ENCODE assay signal across 8 cellular contexts in the genomic region with DNA sequence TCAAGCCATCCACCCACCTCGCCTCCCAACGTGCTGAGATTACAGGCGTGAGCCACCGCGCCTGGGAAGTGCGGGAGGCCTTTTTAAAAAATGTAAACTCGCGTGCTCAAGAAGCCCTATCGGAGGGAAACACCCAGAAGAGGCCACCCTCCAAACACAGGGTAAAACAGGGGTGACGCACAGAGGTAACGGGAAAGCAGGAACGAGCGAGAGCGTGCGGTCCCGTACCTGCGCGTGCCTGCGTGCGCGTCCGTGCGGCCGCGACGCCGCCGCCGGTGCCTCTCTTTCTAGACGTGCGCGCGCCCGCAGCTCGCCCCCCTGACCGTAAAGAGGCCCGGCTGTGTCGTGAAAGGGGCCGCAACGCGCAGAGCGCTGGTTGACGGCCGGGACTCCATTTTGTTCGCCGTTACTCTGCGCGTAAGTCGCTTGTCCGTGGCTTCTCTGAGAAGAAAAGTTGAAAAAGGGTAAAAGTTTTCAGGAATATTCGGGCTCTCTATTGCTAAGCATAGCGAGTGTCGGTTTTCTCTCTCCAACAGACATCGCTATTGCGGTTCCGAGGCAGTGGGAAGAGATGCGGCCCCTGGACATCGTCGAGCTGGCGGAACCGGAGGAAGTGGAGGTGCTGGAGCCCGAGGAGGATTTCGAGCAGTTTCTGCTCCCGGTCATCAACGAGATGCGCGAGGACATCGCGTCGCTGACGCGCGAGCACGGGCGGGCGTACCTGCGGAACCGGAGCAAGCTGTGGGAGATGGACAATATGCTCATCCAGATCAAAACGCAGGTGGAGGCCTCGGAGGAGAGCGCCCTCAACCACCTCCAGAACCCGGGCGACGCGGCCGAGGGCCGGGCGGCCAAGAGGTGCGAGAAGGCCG. TPM values are rescaled to one million over a fixed set of nuclear protein-coding genes. Genes with fewer than 3 reads are reported as not detected.
DNase-seq lines count a peak whose midpoint lies in the region; ATAC-seq, FAIRE-seq and TF ChIP-seq lines count a peak whose summit lies in the region.

A gene (plus strand): TSS at position 394 of the 872 bp plus-strand sequence. CDS start 178 bp downstream, at position 572.

- no peaks in the 10 kb centered on the region for H3K9me3 ChIP-seq in kidney (ENCODE audit: control insufficient read depth in 1 of 2, low read length in 2 of 2)

- peak within 1 kb of the TSS; percentile 96 to 97 for H3K27ac ChIP-seq in kidney (ENCODE audit: low read depth in 2 of 2, low read length in 2 of 2)

- peak; percentile 3 for TF ChIP-seq CTCF in kidney (IDR thresholded peaks at IDR 0.05; ENCODE audit: borderline replicate concordance, extremely low read depth, insufficient read depth)

- H3K4me1 ChIP-seq in kidney (ENCODE audit: control insufficient read depth in 1 of 2, insufficient read depth in 1 of 2, low read depth in 1 of 2, low read length in 2 of 2), result peaks cover 19 to 20% of the 10 kb centered on the region in 2 donors

- peak; percentile 89 for ATAC-seq in HG03432 (IDR thresholded peaks at IDR 0.05; ENCODE audit: unreplicated experiment)

- no peak for FAIRE-seq in kidney (lab: Jason Lieb, UNC)

- DNase-seq in AG20443 (ENCODE audit: low spot score), result peak; percentile 98
- DNase-seq in NCI-H460 (ENCODE audit: extremely low read depth, low read depth), result peak; percentile 74
- DNase-seq in activated CD4-positive, CD25-positive, alpha-beta regulatory T cell treated with anti-CD3 and anti-CD28 coated beads, Interleukin-2, amount 50 U/mL, for 72 hours, result peak; percentile 94
- peak; percentile 91 for DNase-seq in cerebellar cortex (ENCODE audit: low spot score)
- peak; percentile 98 for DNase-seq in kidney
- DNase-seq in stimulated activated CD4-positive, alpha-beta T cell treated with anti-CD3 and anti-CD28 coated beads, Interleukin-15, amount 100 ng/mL, for 1 hour (ENCODE audit: low read depth in 1 of 2, low spot score in 1 of 2), result peak; percentile 82 to 91

- peak within 1 kb of the TSS; percentile 99 to 100 for H3K9ac ChIP-seq in kidney (ENCODE audit: low read length in 2 of 2)

- intact Hi-C loops in kidney (cut with DNase I), result no loop called here

- peak within 1 kb of the TSS; percentile 98 to 99 for H3K4me3 ChIP-seq in kidney (ENCODE audit: low read length in 2 of 2)

- peak; percentile 92 for TF ChIP-seq POLR2A in GM19099 (IDR thresholded peaks at IDR 0.05; ENCODE audit: extremely low read depth, insufficient read length, low read depth)

- peaks cover 7 to 20% of the 10 kb centered on the region in 2 donors for H3K36me3 ChIP-seq in kidney (ENCODE audit: control insufficient read depth in 1 of 2, insufficient read depth in 2 of 2, low read length in 2 of 2)

RNA-seq across cellular contexts. Expression of the gene that starts here (rescaled TPM):
- total RNA-seq in NCI-H460 (2014; rRNA removed; shearing (Covaris generic)), result 64.5 and 96.1 TPM in 2 replicates
- polyA plus RNA-seq in NCI-H460 (2014; cell fraction: nucleus; rRNA removed), result 60.8 and 81.5 TPM in 2 replicates
- 264 TPM for total RNA-seq in kidney
- polyA plus RNA-seq in kidney (ENCODE audit: insufficient read depth, low read depth, low replicate concordance), result 406 TPM

Comparison
In these comparisons a context has a peak if more than half of its experiments do, and no peak if none do; other contexts are left out.
1. Peak in every context shown above with its lines: DNase-seq, ATAC-seq, H3K4me3 ChIP-seq and H3K27ac ChIP-seq.